In the genomic region with DNA sequence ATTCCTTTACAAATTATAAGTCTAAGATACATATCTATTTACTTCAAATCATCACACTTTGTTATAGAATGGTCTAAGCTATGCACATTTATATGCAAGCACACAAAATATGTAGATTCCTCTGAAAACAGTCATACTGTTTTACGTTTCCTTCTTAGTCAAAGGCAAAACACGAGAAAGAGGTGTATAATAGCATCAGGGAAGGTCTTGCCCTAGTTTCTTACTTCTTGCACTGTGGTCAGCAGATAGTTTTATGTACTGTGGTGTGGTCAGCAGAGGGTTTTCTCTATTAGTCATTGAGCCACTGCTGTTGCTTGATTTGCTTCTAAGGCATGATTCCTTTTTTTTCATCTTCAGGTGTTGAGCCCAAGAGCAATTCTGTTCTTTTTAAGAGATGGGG, we compare ENCODE assay signal across 14 cellular contexts.
A peak's percentile ranks its signal among the peaks of the same experiment; 100 is the strongest.
DNase-seq lines count a peak whose midpoint lies in the region; TF ChIP-seq lines count a peak whose summit lies in the region.
"Had no signal": no experiment of that assay in that cellular context is flagged by ENCODE, and none has a peak within 500 bp of the region (broad histone marks: within the 10 kb centered on the region; RNA-seq: fewer than 3 reads in every experiment).

No MANE protein-coding gene starts in this region.

- H3K4me3 ChIP-seq in AG10803 (ENCODE audit: low read length): no peak overlapping the region
- no peak overlapping the region for H3K4me3 ChIP-seq in PC-9
- H3K4me3 ChIP-seq in coronary artery: no peak overlapping the region
- no peak overlapping the region for H3K4me3 ChIP-seq in left ventricle myocardium inferior
- H3K4me3 ChIP-seq: spleen had no signal

- H3K9me3 Mint-ChIP-seq in T-helper 2 cell treated with Interferon-gamma antibody and Interleukin-4, amounts not matched to agents 5 μg/mL and 100 μg/mL, for 36 hours: peaks cover 20% of the 10 kb centered on the region

- no peaks in the 10 kb centered on the region for H4K20me1 ChIP-seq in PC-9 (ENCODE audit: insufficient read depth)

- H3K27ac Mint-ChIP-seq in T-helper 2 cell treated with Interferon-gamma antibody and Interleukin-4, amounts not matched to agents 5 μg/mL and 100 μg/mL, for 36 hours: no peak overlapping the region

- CTCF ChIA-PET in PC-9 (lab: Charles Lee): no interaction called here

- POLR2A ChIA-PET in PC-9 (lab: Charles Lee; ENCODE audit: unreplicated experiment): no interaction called here

- BruUV-seq in PC-9 (replicated peaks; lab: Mats Ljungman, UMichigan): no TSS peak

- TF ChIP-seq CTCF in AG10803 (conservative IDR thresholded peaks at IDR 0.05; ENCODE audit: low read length) (no peak), PC-9 (conservative IDR thresholded peaks at IDR 0.05) (no peak), coronary artery (IDR thresholded peaks at IDR 0.05) (no peak), left ventricle myocardium inferior (IDR thresholded peaks at IDR 0.05; ENCODE audit: borderline replicate concordance) (no peak)

- no peaks in the 10 kb centered on the region for H3F3A ChIP-seq in PC-9 (ENCODE audit: insufficient read depth, low read depth)

- H3K36me3 Mint-ChIP-seq in T-helper 2 cell treated with Interferon-gamma antibody and Interleukin-4, amounts not matched to agents 5 μg/mL and 100 μg/mL, for 36 hours (ENCODE audit: low read depth): no peaks in the 10 kb centered on the region

- H2AFZ ChIP-seq in PC-9: no peak overlapping the region

- H3K36me3 ChIP-seq in PC-9 (ENCODE audit: low read depth) (no peaks in the 10 kb centered on the region), left ventricle myocardium inferior (no peaks in the 10 kb centered on the region)
- H3K36me3 ChIP-seq: spleen, WERI-Rb-1 had no signal

- H3K9me2 ChIP-seq in PC-9 (ENCODE audit: insufficient read depth): no peaks in the 10 kb centered on the region

- H3K27ac ChIP-seq in PC-9: no peak overlapping the region
- no peak overlapping the region for H3K27ac ChIP-seq in coronary artery
- H3K27ac ChIP-seq in left ventricle myocardium inferior (replicated peaks): no peak overlapping the region
- H3K27ac ChIP-seq: spleen, WERI-Rb-1 had no signal

- no peaks in the 10 kb centered on the region for H3K27me3 ChIP-seq in PC-9 (ENCODE audit: insufficient read depth, low read depth)
- H3K27me3 ChIP-seq in left ventricle myocardium inferior (ENCODE audit: low read depth): no peaks in the 10 kb centered on the region
- H3K27me3 ChIP-seq: spleen had no signal

- no peaks in the 10 kb centered on the region for H3K79me2 ChIP-seq in PC-9 (ENCODE audit: low read depth)

- H3K27me3 Mint-ChIP-seq in T-helper 2 cell treated with Interferon-gamma antibody and Interleukin-4, amounts not matched to agents 5 μg/mL and 100 μg/mL, for 36 hours (ENCODE audit: low read depth): no peaks in the 10 kb centered on the region

- no peaks in the 10 kb centered on the region for H3K4me1 ChIP-seq in PC-9 (replicated peaks; ENCODE audit: insufficient read depth)
- no peaks in the 10 kb centered on the region for H3K4me1 ChIP-seq in left ventricle myocardium inferior
- H3K4me1 ChIP-seq: spleen had no signal

- H3K4me2 ChIP-seq in PC-9: no peak overlapping the region

- no peaks in the 10 kb centered on the region for H3K4me1 Mint-ChIP-seq in T-helper 2 cell treated with Interferon-gamma antibody and Interleukin-4, amounts not matched to agents 5 μg/mL and 100 μg/mL, for 36 hours (ENCODE audit: low read depth)

- no peak overlapping the region for H3K4me3 Mint-ChIP-seq in T-helper 2 cell treated with Interferon-gamma antibody and Interleukin-4, amounts not matched to agents 5 μg/mL and 100 μg/mL, for 36 hours

- intact Hi-C loops in PC-9 (cut with micrococcal nuclease; ENCODE audit: unreplicated experiment): no loop called here
- intact Hi-C loops in left ventricle myocardium inferior (cut with micrococcal nuclease): no loop called here

- H3K9me3 ChIP-seq in PC-9 (ENCODE audit: insufficient read depth, low read depth) (no peaks in the 10 kb centered on the region), left ventricle myocardium inferior (replicated peaks) (peaks cover 22% of the 10 kb centered on the region)

- peak; percentile 6 for DNase-seq in AG10803 (ENCODE audit: low read depth)
- peak; percentile 85 for DNase-seq in HCEC 1CT
- DNase-seq in PC-9: peak; percentile 6 to 37
- DNase-seq in iris pigment epithelial cell (ENCODE audit: low read depth): peak; percentile 97
- no peak for DNase-seq in coronary artery (ENCODE audit: low spot score)
- DNase-seq in left ventricle myocardium inferior: no peak
- DNase-seq in activated CD4-positive, alpha-beta T cell treated with anti-CD3 and anti-CD28 coated beads, Interleukin-2, amount 50 U/mL, for 1 hour: no peak
- DNase-seq in T-helper 2 cell treated with Interferon-gamma antibody and Interleukin-4, amounts not matched to agents 5 μg/mL and 100 μg/mL, for 36 hours (ENCODE audit: low spot score): no peak
- DNase-seq: activated CD8-positive, alpha-beta memory T cell treated with anti-CD3 and anti-CD28 coated beads for 24 hours; activated effector memory CD4-positive, alpha-beta T cell treated with Interleukin-2 at 50 U/mL for 16 hours; NCI-H2081; occipital lobe; spleen; WERI-Rb-1 had no signal

Comparison
In these comparisons a context has a peak if more than half of its experiments do, and no peak if none do; other contexts are left out.
1. DNase-seq: peak in AG10803 (single experiment), HCEC 1CT (single experiment), PC-9 (2 of 2) and iris pigment epithelial cell (single experiment); none in coronary artery (single experiment), left ventricle myocardium inferior (single experiment), activated CD4-positive, alpha-beta T cell treated with anti-CD3 and anti-CD28 coated beads, Interleukin-2, amount 50 U/mL, for 1 hour (single experiment) and T-helper 2 cell treated with Interferon-gamma antibody and Interleukin-4, amounts not matched to agents 5 μg/mL and 100 μg/mL, for 36 hours (single experiment).